ENCODE assay signal across 8 cellular contexts in the genomic region with DNA sequence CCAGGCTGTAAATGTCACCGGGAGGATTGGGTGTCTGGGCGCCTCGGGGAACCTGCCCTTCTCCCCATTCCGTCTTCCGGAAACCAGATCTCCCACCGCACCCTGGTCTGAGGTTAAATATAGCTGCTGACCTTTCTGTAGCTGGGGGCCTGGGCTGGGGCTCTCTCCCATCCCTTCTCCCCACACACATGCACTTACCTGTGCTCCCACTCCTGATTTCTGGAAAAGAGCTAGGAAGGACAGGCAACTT. TPM values are rescaled to one million over a fixed set of nuclear protein-coding genes. Genes with fewer than 3 reads are reported as not detected.
DNase-seq lines count a peak whose midpoint lies in the region; ATAC-seq and TF ChIP-seq lines count a peak whose summit lies in the region.

No MANE protein-coding gene starts in this region.

- H3K36me3 ChIP-seq in A673 (ENCODE audit: insufficient read depth, low read length, poor library complexity, severe bottlenecking) (peaks cover 66% of the 10 kb centered on the region), KMS-11 (ENCODE audit: insufficient read depth) (peaks cover 14% of the 10 kb centered on the region; the same call in 1 of the 2 replicates)

- H3K9me3 ChIP-seq in A673 (ENCODE audit: low read depth, low read length, poor library complexity, severe bottlenecking): no peaks in the 10 kb centered on the region

- DNase-seq in A673 (ENCODE audit: low spot score) (no peak), choroid plexus epithelial cell (ENCODE audit: low read depth) (no peak), myocyte (ENCODE audit: low read depth) (peak; percentile 71), hypothalamus (lab: John Stamatoyannopoulos, UW) (no peak), NCI-H1105 treated with DMSO at 0.1 percent for 48 hours (lab: John Stamatoyannopoulos, UW) (no peak)

- peak overlapping the region; percentile 74 for H3K4me2 ChIP-seq in KMS-11

- H2AFZ ChIP-seq in KMS-11 (ENCODE audit: low read depth): no peak overlapping the region

- CTCF ChIA-PET in A673 (lab: Charles Lee): no interaction called here

- H3K27me3 ChIP-seq in A673 (replicated peaks; ENCODE audit: insufficient read depth, low read depth, low read length, poor library complexity) (no peaks in the 10 kb centered on the region), KMS-11 (ENCODE audit: insufficient read depth, low read depth) (no peaks in the 10 kb centered on the region)

- intact Hi-C loops in A673 (cut with micrococcal nuclease; ENCODE audit: unreplicated experiment): loop anchor here (5.0 kb wide), 1 partner anchor 213 kb away; no protein-coding TSS in a partner anchor

- peak overlapping the region; percentile 94 for H3K9ac ChIP-seq in KMS-11

- TF ChIP-seq CTCF in A673 (conservative IDR thresholded peaks at IDR 0.05; ENCODE audit: low read depth, low read length) (no peak), KMS-11 (conservative IDR thresholded peaks at IDR 0.05; ENCODE audit: low read depth, low read length) (no peak), choroid plexus epithelial cell (conservative IDR thresholded peaks at IDR 0.05; ENCODE audit: low read depth, low read length) (no peak)

- H3K4me3 ChIP-seq in A673 (ENCODE audit: low read depth, low read length, poor library complexity, severe bottlenecking) (peak overlapping the region; percentile 84), KMS-11 (IDR thresholded peaks at IDR 0.05; ENCODE audit: insufficient read depth, low read depth, low read length) (no peak overlapping the region), choroid plexus epithelial cell (ENCODE audit: low read depth, low read length) (peak overlapping the region; percentile 96)

- peaks cover 18% of the 10 kb centered on the region; the same call in 1 of the 2 replicates for H4K20me1 ChIP-seq in KMS-11 (ENCODE audit: insufficient read depth)

- POLR2A ChIA-PET in A673 (lab: Charles Lee; ENCODE audit: low non-redundant PET): interaction anchor here (0.7 kb wide), 1 partner anchor 32 kb away, joined by 3 read pairs; the partner anchor contains the start of gene NOP2

- ATAC-seq in GM18907 (IDR thresholded peaks at IDR 0.05; ENCODE audit: unreplicated experiment) (no peak), GM18519 (IDR thresholded peaks at IDR 0.05; ENCODE audit: low FRiP score, unreplicated experiment) (no peak)

- H3K27ac ChIP-seq in A673 (ENCODE audit: low read depth, low read length, poor library complexity, severe bottlenecking) (peak overlapping the region; percentile 96), KMS-11 (peak overlapping the region; percentile 99)

- H3K4me1 ChIP-seq in A673 (ENCODE audit: insufficient read depth, low read length, poor library complexity, severe bottlenecking) (peaks cover 53% of the 10 kb centered on the region), KMS-11 (ENCODE audit: low read depth, poor library complexity, severe bottlenecking) (peaks cover 27% of the 10 kb centered on the region)

- H3K79me2 ChIP-seq in KMS-11 (ENCODE audit: insufficient read depth, low read depth): peaks cover 43% of the 10 kb centered on the region

- no TSS peak for BruUV-seq in A673 (replicated peaks; lab: Mats Ljungman, UMichigan)

RNA-seq across cellular contexts. Expression of gene GAPDH, which starts 1.3 kb away (rescaled TPM):
- total RNA-seq in A673 (2021) (5,579 and 5,657 TPM in 2 replicates), myocyte (5,449 and 7,261 TPM in 2 replicates)
- polyA plus RNA-seq in myocyte (2012): 8,217 TPM

RNA-seq across cellular contexts. Expression of gene IFFO1, which starts 20.2 kb away (rescaled TPM):
- total RNA-seq in A673 (2021) (16.0 and 16.9 TPM in 2 replicates), myocyte (221 and 252 TPM in 2 replicates)
- polyA plus RNA-seq in myocyte (2012): 84.5 TPM

RNA-seq across cellular contexts. Expression of gene NOP2, which starts 32.5 kb away (rescaled TPM):
- 131 and 177 TPM in 2 replicates for total RNA-seq in A673 (2021)
- total RNA-seq in myocyte: 53.3 and 81.3 TPM in 2 replicates
- polyA plus RNA-seq in myocyte (2012): 33.9 TPM

RNA-seq across cellular contexts. Expression of gene NCAPD2, which starts 41.7 kb away (rescaled TPM):
- 125 and 128 TPM in 2 replicates for total RNA-seq in A673 (2021)
- 15.5 and 40.4 TPM in 2 replicates for total RNA-seq in myocyte
- polyA plus RNA-seq in myocyte (2012): 17.4 TPM

RNA-seq across cellular contexts. Expression of gene MRPL51, which starts 42.6 kb away (rescaled TPM):
- 378 and 401 TPM in 2 replicates for total RNA-seq in A673 (2021)
- total RNA-seq in myocyte: 66.5 and 92.2 TPM in 2 replicates
- 178 TPM for polyA plus RNA-seq in myocyte (2012)

Comparison
In these comparisons a context has a peak if more than half of its experiments do, and no peak if none do; other contexts are left out.
1. RNA of gene IFFO1, which starts 20.2 kb away (total RNA-seq): 221 to 252 TPM in myocyte; 16.0 to 16.9 TPM in A673; every median in the first group is over 10 times any median in the second.